8 cellular contexts compared by ENCODE assay signal in the genomic region with DNA sequence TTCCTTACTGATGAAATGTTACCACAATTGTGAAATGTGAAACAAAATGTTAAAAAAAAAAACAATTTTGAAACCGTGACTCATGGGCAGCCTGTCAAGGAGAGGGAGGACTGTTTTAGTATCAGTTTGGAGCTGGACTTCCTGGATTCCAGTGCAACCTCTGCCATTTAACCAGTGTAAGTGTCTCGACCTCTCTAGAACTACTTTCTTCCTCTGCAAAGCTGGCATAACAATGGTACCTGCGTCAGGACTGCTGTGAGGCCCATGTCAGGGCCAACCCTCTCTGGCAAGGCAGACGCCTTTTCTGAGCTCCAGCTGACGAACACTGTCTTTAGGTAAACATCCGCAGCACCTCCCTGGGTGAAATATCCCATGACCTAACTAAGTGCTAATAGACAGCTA. TPM values are rescaled to one million over a fixed set of nuclear protein-coding genes. Genes with fewer than 3 reads are reported as not detected.
DNase-seq lines count a peak whose midpoint lies in the region; ATAC-seq and TF ChIP-seq lines count a peak whose summit lies in the region.

No MANE protein-coding gene starts in this region.

- H2AFZ ChIP-seq in Karpas-422 (ENCODE audit: low read length), result no peak overlapping the region

- H4K20me1 ChIP-seq in Karpas-422 (ENCODE audit: insufficient read depth, low read depth, low read length), result no peaks in the 10 kb centered on the region

- H3K36me3 ChIP-seq in HEK293 (ENCODE audit: control insufficient read depth in 2 of 2, insufficient read depth in 1 of 2, low read length in 2 of 2) (peaks cover 43 to 89% of the 10 kb centered on the region in 2 experiments), SK-N-MC (ENCODE audit: insufficient read depth, low read length) (peaks cover 91% of the 10 kb centered on the region), skeletal muscle tissue (ENCODE audit: control insufficient read depth in 3 of 3, insufficient read depth in 3 of 3, low read length in 3 of 3) (peaks cover 21 to 43% (median 26%) of the 10 kb centered on the region in 3 donors), Karpas-422 (ENCODE audit: insufficient read depth, low read length) (peaks cover 72% of the 10 kb centered on the region; the same call in 1 of the 2 replicates)

- POLR2A ChIA-PET in HEK293 (lab: Yijun Ruan, JAX), result no interaction called here

- no peak for TF ChIP-seq CTCF in HEK293 (tag by site-specific recombination; IDR thresholded peaks at IDR 0.05)

- no peaks in the 10 kb centered on the region for H3K9me2 ChIP-seq in Karpas-422 (replicated peaks; ENCODE audit: insufficient read depth, low read length)

- H3K4me1 ChIP-seq in HEK293 (ENCODE audit: control insufficient read depth, insufficient read depth, low read length), result no peaks in the 10 kb centered on the region
- peaks cover 0 to 6% (median 0%) of the 10 kb centered on the region in 3 donors for H3K4me1 ChIP-seq in skeletal muscle tissue (ENCODE audit: control insufficient read depth in 3 of 3, insufficient read depth in 3 of 3, low read length in 3 of 3)
- H3K4me1 ChIP-seq in Karpas-422 (ENCODE audit: low read length), result no peaks in the 10 kb centered on the region

- H3K4me3 ChIP-seq in HEK293 (ENCODE audit: low read depth, low read length), result no peak overlapping the region
- no peak overlapping the region for H3K4me3 ChIP-seq in SK-N-MC
- H3K4me3 ChIP-seq in skeletal muscle tissue (ENCODE audit: low read length in 3 of 3), result no peak overlapping the region
- H3K4me3 ChIP-seq in Karpas-422 (ENCODE audit: low read length), result no peak overlapping the region

- H3K9me3 ChIP-seq in HEK293 (ENCODE audit: control insufficient read depth, insufficient read depth, low read depth, low read length) (no peaks in the 10 kb centered on the region), SK-N-MC (ENCODE audit: low read depth, low read length) (no peaks in the 10 kb centered on the region), skeletal muscle tissue (ENCODE audit: control insufficient read depth in 3 of 3, low read length in 3 of 3) (no peaks in the 10 kb centered on the region), Karpas-422 (ENCODE audit: low read length) (no peaks in the 10 kb centered on the region)

- peaks cover 13% of the 10 kb centered on the region for H3K79me2 ChIP-seq in Karpas-422 (ENCODE audit: low read length)

- H3K27ac ChIP-seq in HEK293 (ENCODE audit: extremely low read depth, low read depth, low read length), result no peak overlapping the region
- H3K27ac ChIP-seq in SK-N-MC, result no peak overlapping the region
- peak overlapping the region; percentile 23 for H3K27ac ChIP-seq in skeletal muscle tissue (ENCODE audit: low read depth, low read length)
- no peak overlapping the region for H3K27ac ChIP-seq in Karpas-422 (ENCODE audit: low read length)

- CTCF ChIA-PET in HEK293 (lab: Yijun Ruan, JAX), result interaction anchor here (0.8 to 1.3 kb wide), 2 partner anchors 31 to 229 kb away, joined by 4 read pairs; no protein-coding TSS in a partner anchor

- H3K27me3 ChIP-seq in skeletal muscle tissue (ENCODE audit: control insufficient read depth in 3 of 3, insufficient read depth in 3 of 3, low read length in 3 of 3), result no peaks in the 10 kb centered on the region
- no peaks in the 10 kb centered on the region for H3K27me3 ChIP-seq in Karpas-422 (ENCODE audit: low read length)

- H3K4me2 ChIP-seq in Karpas-422 (ENCODE audit: low read depth, low read length, poor library complexity, severe bottlenecking), result no peak overlapping the region

- DNase-seq in SK-N-MC (ENCODE audit: low read depth, low spot score) (no peak), fibroblast of the conjunctiva (ENCODE audit: low read depth) (peak; percentile 83), NCI-H2227 (lab: John Stamatoyannopoulos, UW; ENCODE audit: unreplicated experiment) (no peak), Karpas-422 (no peak), NCI-H2171 treated with DMSO at 0.1 percent for 48 hours (lab: John Stamatoyannopoulos, UW) (no peak)

- no peak for ATAC-seq in HG02678 (IDR thresholded peaks at IDR 0.05; ENCODE audit: unreplicated experiment)

- peak overlapping the region; percentile 25 for H3K9ac ChIP-seq in SK-N-MC (ENCODE audit: insufficient read length)
- H3K9ac ChIP-seq in skeletal muscle tissue (ENCODE audit: low read depth in 1 of 3, low read length in 3 of 3), result no peak overlapping the region
- H3K9ac ChIP-seq in Karpas-422 (ENCODE audit: low read length), result no peak overlapping the region

TF ChIP-seq in HEK293, 187 proteins besides CTCF, POLR2A, EP300 and RAD21:
- TF ChIP-seq ZNF335 (tag by site-specific recombination; conservative IDR thresholded peaks at IDR 0.05) (0 out of 2 replicates have a peak, but pooled peaks have one; percentile 25), ZIC2 (tag by site-specific recombination; IDR thresholded peaks at IDR 0.05) (0 out of 2 replicates have a peak, but pooled peaks have one; percentile 18), ZSCAN18 (tag by site-specific recombination; IDR thresholded peaks at IDR 0.05) (no peak), ZNF48 (tag by site-specific recombination; IDR thresholded peaks at IDR 0.05) (no peak)

RNA-seq across cellular contexts. Expression of gene URB1, which starts 20.9 kb away (rescaled TPM):
- 21.4 TPM for total RNA-seq in skeletal muscle tissue
- 12.7 and 17.0 TPM in 2 replicates for total RNA-seq in Karpas-422 (2014; rRNA removed; shearing (Covaris generic); ENCODE audit: low replicate concordance)

RNA-seq across cellular contexts. Expression of gene EVA1C, which starts 40.6 kb away (rescaled TPM):
- 0.52 TPM for total RNA-seq in skeletal muscle tissue
- not detected in 2 replicates for total RNA-seq in Karpas-422 (2014; rRNA removed; shearing (Covaris generic); ENCODE audit: low replicate concordance)
